ENCODE assay signal across 19 cellular contexts in genomic region chr1:164308101-164308500, GRCh38.
DNase-seq lines count a peak whose midpoint lies in the region; ATAC-seq and TF ChIP-seq lines count a peak whose summit lies in the region.
"Had no signal": no experiment of that assay in that cellular context is flagged by ENCODE, and none has a peak within 500 bp of the region (broad histone marks: within the 10 kb centered on the region; RNA-seq: fewer than 3 reads in every experiment).

No MANE protein-coding gene starts in this region.

- H3K4me1 ChIP-seq in adipocyte (ENCODE audit: control insufficient read depth, insufficient read depth, low read length) (no peaks in the 10 kb centered on the region), heart left ventricle (no peaks in the 10 kb centered on the region)

- DNase-seq in AG08395 (ENCODE audit: low spot score) (peak; percentile 4), adipocyte (ENCODE audit: low read depth) (peak; percentile 2), astrocyte of the hippocampus (ENCODE audit: low read depth, low spot score) (peak; percentile 23), fibroblast of mammary gland (ENCODE audit: low read depth) (peak; percentile 2), heart left ventricle (no peak)
- DNase-seq: C1 segment of cervical spinal cord; Calu3; CD4-positive, alpha-beta memory T cell; COR-L47; DMS153; DND-41; H9 had no signal

- H3K27ac ChIP-seq in heart left ventricle: no peak overlapping the region
- H3K27ac ChIP-seq: 22Rv1 had no signal

- ATAC-seq in heart left ventricle (no peak), HG03342 (IDR thresholded peaks at IDR 0.05; ENCODE audit: unreplicated experiment) (no peak), HG03139 (IDR thresholded peaks at IDR 0.05; ENCODE audit: unreplicated experiment) (no peak), GM21447 (IDR thresholded peaks at IDR 0.05; ENCODE audit: unreplicated experiment) (no peak)
- ATAC-seq: GM12878, GM23338, HCT116 had no signal

- TF ChIP-seq CTCF in fibroblast of mammary gland (conservative IDR thresholded peaks at IDR 0.05; ENCODE audit: control insufficient read depth, insufficient read depth, low read depth, low read length) (no peak), heart left ventricle (IDR thresholded peaks at IDR 0.05) (no peak)

- H3K36me3 ChIP-seq in adipocyte (ENCODE audit: control insufficient read depth, insufficient read depth, low read length, severe bottlenecking) (no peaks in the 10 kb centered on the region), heart left ventricle (no peaks in the 10 kb centered on the region)

- H3K4me3 ChIP-seq in adipocyte (ENCODE audit: low read length) (no peak overlapping the region), fibroblast of mammary gland (ENCODE audit: control insufficient read depth, low read depth, low read length) (no peak overlapping the region), heart left ventricle (no peak overlapping the region)
- H3K4me3 ChIP-seq: GM12878, GM23338 had no signal

- intact Hi-C loops in heart left ventricle (cut with DNase I): loop anchor here in 1 of 10 donors (10.0 kb wide), 1 partner anchor 67 kb away; no protein-coding TSS in a partner anchor

- H3K9me3 ChIP-seq in adipocyte (ENCODE audit: control insufficient read depth, low read length) (no peaks in the 10 kb centered on the region), heart left ventricle (no peaks in the 10 kb centered on the region)

- H3K27me3 ChIP-seq in adipocyte (replicated peaks; ENCODE audit: control insufficient read depth, insufficient read depth, low read length): no peaks in the 10 kb centered on the region
- no peaks in the 10 kb centered on the region for H3K27me3 ChIP-seq in heart left ventricle

- no peak overlapping the region for H3K9ac ChIP-seq in adipocyte (ENCODE audit: low read length)

- TF ChIP-seq POLR2A in heart left ventricle (IDR thresholded peaks at IDR 0.05): no peak

Comparison
In these comparisons a context has a peak if more than half of its experiments do, and no peak if none do; other contexts are left out.
1. DNase-seq: peak in AG08395 (single experiment), adipocyte (single experiment), astrocyte of the hippocampus (single experiment) and fibroblast of mammary gland (single experiment); none in heart left ventricle (0 of 5).